1 cellular context compared by ENCODE assay signal in genomic region chr10:127872871-127873600, GRCh38.
TF ChIP-seq lines count a peak whose summit lies in the region.

No MANE protein-coding gene starts in this region.

TF ChIP-seq in HepG2, 621 proteins besides CTCF, POLR2A, EP300 and RAD21 (continued from another document):
- TF ChIP-seq ZNF609 (CRISPR knock-in tag; IDR thresholded peaks at IDR 0.05; ENCODE audit: borderline replicate concordance) (no peak), ZKSCAN8 (CRISPR knock-in tag; IDR thresholded peaks at IDR 0.05; ENCODE audit: borderline replicate concordance) (no peak), TRIM22 (IDR thresholded peaks at IDR 0.05) (no peak), TCF12 (IDR thresholded peaks at IDR 0.05) (no peak), TCF12 (CRISPR knock-in tag; IDR thresholded peaks at IDR 0.05) (no peak), NR2F6 (IDR thresholded peaks at IDR 0.05) (0 out of 2 replicates have a peak, but pooled peaks have one; percentile 11), NR2F6 (CRISPR knock-in tag; IDR thresholded peaks at IDR 0.05) (no peak), HNF4G (IDR thresholded peaks at IDR 0.05; ENCODE audit: borderline replicate concordance, low read depth, low read length) (peak; percentile 88), HNF4G (CRISPR knock-in tag; IDR thresholded peaks at IDR 0.05; ENCODE audit: borderline replicate concordance, low read depth) (peak; percentile 48; the same call in 1 of the 2 replicates), DZIP1 (CRISPR knock-in tag; IDR thresholded peaks at IDR 0.05) (no peak), HOMEZ (CRISPR knock-in tag; IDR thresholded peaks at IDR 0.05; ENCODE audit: low read depth) (no peak), ZBTB8A (CRISPR knock-in tag; IDR thresholded peaks at IDR 0.05; ENCODE audit: borderline replicate concordance, low read depth) (no peak), MZF1 (CRISPR knock-in tag; IDR thresholded peaks at IDR 0.05; ENCODE audit: borderline replicate concordance) (no peak), ZNF775 (CRISPR knock-in tag; IDR thresholded peaks at IDR 0.05; ENCODE audit: borderline replicate concordance) (no peak), RBAK (CRISPR knock-in tag; IDR thresholded peaks at IDR 0.05) (no peak), MAX (IDR thresholded peaks at IDR 0.05) (peak; percentile 43; the same call in 1 of the 2 replicates), CEBPB (IDR thresholded peaks at IDR 0.05; ENCODE audit: borderline replicate concordance, low read depth, low read length) (peak; percentile 28; the same call in 1 of the 2 replicates), REXO4 (CRISPR knock-in tag; IDR thresholded peaks at IDR 0.05; ENCODE audit: borderline replicate concordance) (no peak), CHD2 (IDR thresholded peaks at IDR 0.05; ENCODE audit: low read depth, low read length) (no peak), ZBTB1 (CRISPR knock-in tag; IDR thresholded peaks at IDR 0.05; ENCODE audit: borderline replicate concordance) (no peak), GRHL1 (CRISPR knock-in tag; conservative IDR thresholded peaks at IDR 0.05) (no peak), MBD4 (IDR thresholded peaks at IDR 0.05; ENCODE audit: borderline replicate concordance, low read length) (no peak), ZNF468 (CRISPR knock-in tag; IDR thresholded peaks at IDR 0.05) (no peak), ZNF776 (CRISPR knock-in tag; IDR thresholded peaks at IDR 0.05) (no peak), TFE3 (CRISPR knock-in tag; IDR thresholded peaks at IDR 0.05) (no peak), ZBTB10 (CRISPR knock-in tag; IDR thresholded peaks at IDR 0.05; ENCODE audit: borderline replicate concordance) (no peak), ZNF644 (CRISPR knock-in tag; IDR thresholded peaks at IDR 0.05; ENCODE audit: low read depth) (peak; percentile 45; the same call in 1 of the 2 replicates), ZNF598 (CRISPR knock-in tag; IDR thresholded peaks at IDR 0.05; ENCODE audit: borderline replicate concordance) (no peak), NAIF1 (CRISPR knock-in tag; IDR thresholded peaks at IDR 0.05; ENCODE audit: borderline replicate concordance) (no peak), RBM39 (IDR thresholded peaks at IDR 0.05; ENCODE audit: low read depth, low read length, poor library complexity, severe bottlenecking) (no peak), SMC3 (IDR thresholded peaks at IDR 0.05; ENCODE audit: low read length) (peak; percentile 48; the same call in 1 of the 2 replicates), SRY (CRISPR knock-in tag; IDR thresholded peaks at IDR 0.05) (no peak), ATF3 (CRISPR knock-in tag; IDR thresholded peaks at IDR 0.05) (no peak), ZNF543 (CRISPR knock-in tag; IDR thresholded peaks at IDR 0.05) (no peak), GATA4 (IDR thresholded peaks at IDR 0.05; ENCODE audit: borderline replicate concordance, low read depth) (no peak), ZNF724P (CRISPR knock-in tag; IDR thresholded peaks at IDR 0.05; ENCODE audit: borderline replicate concordance) (no peak), POGZ (CRISPR knock-in tag; IDR thresholded peaks at IDR 0.05) (no peak), ZNF382 (CRISPR knock-in tag; IDR thresholded peaks at IDR 0.05; ENCODE audit: borderline replicate concordance) (no peak), ZNF747 (CRISPR knock-in tag; IDR thresholded peaks at IDR 0.05; ENCODE audit: borderline replicate concordance) (no peak), FOXA1 (IDR thresholded peaks at IDR 0.05) (no peak), FOXA1 (CRISPR knock-in tag; IDR thresholded peaks at IDR 0.05) (0 out of 2 replicates have a peak, but pooled peaks have one; percentile 25), HINFP (CRISPR knock-in tag; IDR thresholded peaks at IDR 0.05; ENCODE audit: low read depth) (no peak), AGO2 (optimal IDR thresholded peaks at IDR 0.05; ENCODE audit: low read depth, low read length) (no peak), MYNN (CRISPR knock-in tag; IDR thresholded peaks at IDR 0.05; ENCODE audit: low read depth) (no peak), ZNF225 (CRISPR knock-in tag; IDR thresholded peaks at IDR 0.05) (no peak), SALL1 (CRISPR knock-in tag; IDR thresholded peaks at IDR 0.05) (peak; percentile 31; the same call in 1 of the 2 replicates)
